ENCODE assay signal across 1 cellular context in genomic region chr2:188204830-188205229, GRCh38.
TF ChIP-seq lines count a peak whose summit lies in the region.

No MANE protein-coding gene starts in this region.

TF ChIP-seq in GM23338, 12 proteins besides CTCF, POLR2A, EP300 and RAD21 (continued from another document):
- no peak for TF ChIP-seq REST (IDR thresholded peaks at IDR 0.05; ENCODE audit: unreplicated experiment)
- no peak for TF ChIP-seq STAT1 (IDR thresholded peaks at IDR 0.05; ENCODE audit: unreplicated experiment)
- TF ChIP-seq CREB1 (CRISPR knock-in tag; IDR thresholded peaks at IDR 0.05; ENCODE audit: low read depth) = no peak
- TF ChIP-seq ZNF331 (CRISPR knock-in tag; IDR thresholded peaks at IDR 0.05; ENCODE audit: low read depth) = no peak
- TF ChIP-seq ZNF462 (CRISPR knock-in tag; IDR thresholded peaks at IDR 0.05) = no peak
- TF ChIP-seq EZH2phosphoT487 (IDR thresholded peaks at IDR 0.05; ENCODE audit: unreplicated experiment) = no peak
- no peak for TF ChIP-seq ZNF114 (CRISPR knock-in tag; IDR thresholded peaks at IDR 0.05)
- TF ChIP-seq ETS1 (IDR thresholded peaks at IDR 0.05) = no peak
